ENCODE assay signal across 6 cellular contexts in genomic region chr3:161531930-161532329, GRCh38.
"Had no signal": no experiment of that assay in that cellular context is flagged by ENCODE, and none has a peak within 500 bp of the region (broad histone marks: within the 10 kb centered on the region; RNA-seq: fewer than 3 reads in every experiment).

No MANE protein-coding gene starts in this region.

- ATAC-seq: HepG2, K562 had no signal

- H3K27ac ChIP-seq: HL-60 had no signal

- DNase-seq: IMR-90, KBM-7, KG1 had no signal

- H3K4me3 ChIP-seq: K562 had no signal
